In genomic region chr19:44813331-44814131, GRCh38 we compare ENCODE assay signal across 23 cellular contexts. TPM values are rescaled to one million over a fixed set of nuclear protein-coding genes. Genes with fewer than 3 reads are reported as not detected.
DNase-seq lines count a peak whose midpoint lies in the region; ATAC-seq and TF ChIP-seq lines count a peak whose summit lies in the region.
"Had no signal": no experiment of that assay in that cellular context is flagged by ENCODE, and none has a peak within 500 bp of the region (broad histone marks: within the 10 kb centered on the region; RNA-seq: fewer than 3 reads in every experiment).

No MANE protein-coding gene starts in this region.

- no peaks in the 10 kb centered on the region for H3K9me3 ChIP-seq in H9 (ENCODE audit: control insufficient read depth, low read depth, low read length)
- no peaks in the 10 kb centered on the region for H3K9me3 ChIP-seq in OCI-LY1 (ENCODE audit: low read length)
- no peaks in the 10 kb centered on the region for H3K9me3 ChIP-seq in neural progenitor cell (ENCODE audit: low read depth)
- H3K9me3 ChIP-seq in tibial nerve: no peaks in the 10 kb centered on the region
- H3K9me3 ChIP-seq in upper lobe of right lung: no peaks in the 10 kb centered on the region
- H3K9me3 ChIP-seq: sigmoid colon had no signal

- H3K27me3 Mint-ChIP-seq in H9 (ENCODE audit: low read depth): peaks cover 15% of the 10 kb centered on the region
- peaks cover 16% of the 10 kb centered on the region for H3K27me3 Mint-ChIP-seq in endothelial cell (ENCODE audit: unreplicated experiment)
- H3K27me3 Mint-ChIP-seq in neural progenitor cell (ENCODE audit: insufficient read depth, low read depth): peaks cover 13% of the 10 kb centered on the region

- no peaks in the 10 kb centered on the region; the same call in 1 of the 2 replicates for H3K27me3 ChIP-seq in H9 (ENCODE audit: insufficient read depth, low read length)
- H3K27me3 ChIP-seq in OCI-LY1 (ENCODE audit: insufficient read depth, low read length): 0 out of 2 replicates have a peak, but pooled peaks cover under 1% of the 10 kb centered on the region
- H3K27me3 ChIP-seq in neural progenitor cell: peaks cover 6% of the 10 kb centered on the region
- no peaks in the 10 kb centered on the region for H3K27me3 ChIP-seq in tibial nerve
- H3K27me3 ChIP-seq in upper lobe of right lung: no peaks in the 10 kb centered on the region
- H3K27me3 ChIP-seq: sigmoid colon had no signal

- H3K4me2 ChIP-seq in H9 (ENCODE audit: insufficient read depth, insufficient read length, low read length): no peak overlapping the region
- peak overlapping the region; percentile 27; the same call in 1 of the 2 replicates for H3K4me2 ChIP-seq in OCI-LY1 (ENCODE audit: low read length)
- H3K4me2 ChIP-seq in neural progenitor cell: no peak overlapping the region

- no peak overlapping the region for H2BK15ac ChIP-seq in H9 (ENCODE audit: low read depth, low read length)

- no peak overlapping the region for H3K56ac ChIP-seq in H9 (ENCODE audit: insufficient read length, low read depth, low read length)

- WGBS in H9 (ENCODE audit: extremely low coverage, insufficient read length, low lambda C conversion rate): no CpG with 5 or more reads among the region's 29 CpGs
- WGBS in tibial nerve, 2 donors: 77 to 81% methylated on average over 27 to 28 of the region's 29 CpGs

- H3K79me2 ChIP-seq in H9 (ENCODE audit: insufficient read depth, low read length) (no peaks in the 10 kb centered on the region), OCI-LY1 (ENCODE audit: insufficient read depth, low read length) (no peaks in the 10 kb centered on the region), neural progenitor cell (ENCODE audit: low read depth) (no peaks in the 10 kb centered on the region)

- no peak overlapping the region for H3K23ac ChIP-seq in H9 (ENCODE audit: insufficient read length, low read depth, low read length)

- no peak overlapping the region for H4K8ac ChIP-seq in H9 (replicated peaks; ENCODE audit: insufficient read length, low read depth, low read length)

- H3K36me3 Mint-ChIP-seq in H9 (ENCODE audit: insufficient read depth in 1 of 3, low read depth in 3 of 3) (peaks cover 19 to 49% (median 43%) of the 10 kb centered on the region in 3 experiments), endothelial cell (ENCODE audit: low read depth, unreplicated experiment) (peaks cover 10% of the 10 kb centered on the region), neural progenitor cell (peaks cover 2% of the 10 kb centered on the region)
- H3K36me3 Mint-ChIP-seq: natural killer cell treated with Interleukin-12 subunit alpha and Interleukin-12 subunit beta and Interleukin-15 and Interleukin-18, amount 100 ng/mL, for 72 hours had no signal

- no peak overlapping the region for H3K9ac ChIP-seq in H9 (ENCODE audit: extremely low read depth, insufficient read length, low read length)
- H3K9ac ChIP-seq in OCI-LY1 (ENCODE audit: low read length): no peak overlapping the region
- H3K9ac ChIP-seq in neural progenitor cell: no peak overlapping the region

- ATAC-seq in GM21367 (IDR thresholded peaks at IDR 0.05; ENCODE audit: unreplicated experiment) (no peak), upper lobe of right lung (no peak)
- ATAC-seq: natural killer cell treated with Interleukin-12 subunit alpha and Interleukin-12 subunit beta and Interleukin-15 and Interleukin-18, amount 100 ng/mL, for 72 hours; stimulated activated naive CD8-positive, alpha-beta T cell treated with anti-CD3 and anti-CD28 coated beads, Interleukin-15, amount 100 ng/mL, for 72 hours had no signal

- H3K79me1 ChIP-seq in H9 (ENCODE audit: insufficient read depth, low read depth, low read length, poor library complexity, severe bottlenecking): no peaks in the 10 kb centered on the region

- H3K14ac ChIP-seq in H9 (ENCODE audit: insufficient read depth, low read length): no peak overlapping the region

- TF ChIP-seq EP300 in tibial nerve (IDR thresholded peaks at IDR 0.05): no peak

- no peaks in the 10 kb centered on the region for H3K9me2 ChIP-seq in OCI-LY1 (ENCODE audit: low read depth, low read length)

- intact Hi-C loops in upper lobe of right lung (cut with DNase I): no loop called here

- no peak overlapping the region for H4K91ac ChIP-seq in H9 (ENCODE audit: insufficient read length, low read depth, low read length)

- no peaks in the 10 kb centered on the region for H3K36me3 ChIP-seq in OCI-LY1 (ENCODE audit: insufficient read depth, low read length)
- no peaks in the 10 kb centered on the region for H3K36me3 ChIP-seq in neural progenitor cell
- peaks cover 0 to 44% (median 0%) of the 10 kb centered on the region in 3 donors for H3K36me3 ChIP-seq in tibial nerve
- peaks cover 22% of the 10 kb centered on the region for H3K36me3 ChIP-seq in upper lobe of right lung
- H3K36me3 ChIP-seq: sigmoid colon had no signal

- no peak overlapping the region for H2BK5ac ChIP-seq in H9 (ENCODE audit: insufficient read length, low read length)

- no peak overlapping the region for H2AK5ac ChIP-seq in H9 (ENCODE audit: insufficient read length, low read length)

- H3K27ac ChIP-seq in H9 (ENCODE audit: insufficient read length, low read depth, low read length) (no peak overlapping the region), OCI-LY1 (ENCODE audit: low read depth, low read length, poor library complexity, severe bottlenecking) (no peak overlapping the region), neural progenitor cell (no peak overlapping the region), tibial nerve (no peak overlapping the region), upper lobe of right lung (no peak overlapping the region)
- H3K27ac ChIP-seq: sigmoid colon had no signal

- H3K4me3 ChIP-seq in OCI-LY1 (ENCODE audit: low read depth, low read length, poor library complexity, severe bottlenecking) (no peak overlapping the region), neural progenitor cell (no peak overlapping the region), tibial nerve (no peak overlapping the region), upper lobe of right lung (no peak overlapping the region)
- H3K4me3 ChIP-seq: sigmoid colon had no signal

- H3K4me3 Mint-ChIP-seq in H9 (peak overlapping the region in 1 of 2 experiments; percentile 14; a peak in 2 of 5 replicates), endothelial cell (ENCODE audit: unreplicated experiment) (peak overlapping the region; percentile 52), neural progenitor cell (peak overlapping the region; percentile 14)
- H3K4me3 Mint-ChIP-seq: activated T-cell treated with anti-CD3 and anti-CD28 coated beads, Interleukin-2, amount 50 U/mL, for 24 hours; natural killer cell treated with Interleukin-12 subunit alpha and Interleukin-12 subunit beta and Interleukin-15 and Interleukin-18, amount 100 ng/mL, for 72 hours; stimulated activated naive CD8-positive, alpha-beta T cell treated with anti-CD3 and anti-CD28 coated beads, Interleukin-15, amount 100 ng/mL, for 72 hours had no signal

- H4K20me1 ChIP-seq in H9 (ENCODE audit: control insufficient read depth, insufficient read depth, insufficient read length) (no peaks in the 10 kb centered on the region), OCI-LY1 (ENCODE audit: insufficient read depth, low read length) (no peaks in the 10 kb centered on the region), neural progenitor cell (ENCODE audit: low read depth) (no peaks in the 10 kb centered on the region)

- peak; percentile 70 for DNase-seq in H9
- DNase-seq in endothelial cell (ENCODE audit: low spot score): no peak
- DNase-seq in neural progenitor cell (ENCODE audit: low spot score): no peak
- DNase-seq in tibial nerve (ENCODE audit: low spot score in 2 of 2): no peak
- no peak for DNase-seq in upper lobe of right lung
- no peak for DNase-seq in epidermal melanocyte (ENCODE audit: insufficient read length, low spot score)
- DNase-seq: activated CD4-positive, alpha-beta T cell treated with anti-CD3 and anti-CD28 coated beads for 48 hours; activated T-cell treated with anti-CD3 and anti-CD28 coated beads, Interleukin-2, amount 50 U/mL, for 24 hours; amniotic stem cell; head of caudate nucleus; NCI-H1694; posterior cingulate gyrus; RPMI8226; sigmoid colon; stimulated activated naive CD8-positive, alpha-beta T cell treated with anti-CD3 and anti-CD28 coated beads, Interleukin-15, amount 100 ng/mL, for 72 hours; T-helper 2 cell; trophoblast cell had no signal

- no peaks in the 10 kb centered on the region for H3K4me1 ChIP-seq in H9 (ENCODE audit: insufficient read depth, low read length)
- H3K4me1 ChIP-seq in OCI-LY1 (ENCODE audit: insufficient read depth, low read length, severe bottlenecking): peaks cover 3% of the 10 kb centered on the region
- peaks cover 17% of the 10 kb centered on the region for H3K4me1 ChIP-seq in neural progenitor cell
- peaks cover 0 to 36% (median 18%) of the 10 kb centered on the region in 4 donors for H3K4me1 ChIP-seq in tibial nerve
- H3K4me1 ChIP-seq in upper lobe of right lung: peaks cover 11% of the 10 kb centered on the region

- H3K23me2 ChIP-seq in H9 (ENCODE audit: insufficient read length, low read depth, low read length, poor library complexity, severe bottlenecking): peaks cover 8% of the 10 kb centered on the region

- H3K27ac Mint-ChIP-seq in H9 (peak overlapping the region in 1 of 3 experiments; percentile 47; a peak in 1 of 7 replicates), endothelial cell (ENCODE audit: unreplicated experiment) (no peak overlapping the region), neural progenitor cell (peak overlapping the region; percentile 14)
- H3K27ac Mint-ChIP-seq: activated T-cell treated with anti-CD3 and anti-CD28 coated beads, Interleukin-2, amount 50 U/mL, for 24 hours; natural killer cell treated with Interleukin-12 subunit alpha and Interleukin-12 subunit beta and Interleukin-15 and Interleukin-18, amount 100 ng/mL, for 72 hours had no signal

- H3K4me1 Mint-ChIP-seq in H9: peaks cover 18 to 25% of the 10 kb centered on the region in 2 experiments
- H3K4me1 Mint-ChIP-seq in endothelial cell (ENCODE audit: unreplicated experiment): peaks cover under 1% of the 10 kb centered on the region
- H3K4me1 Mint-ChIP-seq in neural progenitor cell: peaks cover 32% of the 10 kb centered on the region

- no peak overlapping the region for H3T11ph ChIP-seq in H9 (ENCODE audit: low read length)

- no peak for TF ChIP-seq POLR2A in tibial nerve (IDR thresholded peaks at IDR 0.05)

- no peak overlapping the region for H2AFZ ChIP-seq in H9 (ENCODE audit: low read length)
- H2AFZ ChIP-seq in OCI-LY1 (ENCODE audit: low read length): no peak overlapping the region
- H2AFZ ChIP-seq in neural progenitor cell (replicated peaks): no peak overlapping the region

- no peaks in the 10 kb centered on the region for H3F3A ChIP-seq in OCI-LY1 (ENCODE audit: insufficient read depth, low read length)
- H3F3A ChIP-seq in neural progenitor cell (ENCODE audit: low read depth): peaks cover 10% of the 10 kb centered on the region

- no peak overlapping the region for H4K5ac ChIP-seq in H9 (ENCODE audit: insufficient read length, low read depth, low read length)

- H2BK120ac ChIP-seq in H9 (ENCODE audit: low read depth, low read length, poor library complexity, severe bottlenecking): no peak overlapping the region

- no peak overlapping the region for H2BK20ac ChIP-seq in H9 (ENCODE audit: low read depth, low read length, poor library complexity, severe bottlenecking)

- no peak overlapping the region for H3K18ac ChIP-seq in H9 (ENCODE audit: insufficient read length, low read depth, low read length)

- no peaks in the 10 kb centered on the region for H3K9me3 Mint-ChIP-seq in H9
- H3K9me3 Mint-ChIP-seq in endothelial cell (ENCODE audit: unreplicated experiment): no peaks in the 10 kb centered on the region
- H3K9me3 Mint-ChIP-seq in neural progenitor cell: no peaks in the 10 kb centered on the region
- H3K9me3 Mint-ChIP-seq: activated T-cell treated with anti-CD3 and anti-CD28 coated beads, Interleukin-2, amount 50 U/mL, for 24 hours; natural killer cell treated with Interleukin-12 subunit alpha and Interleukin-12 subunit beta and Interleukin-15 and Interleukin-18, amount 100 ng/mL, for 72 hours; stimulated activated naive CD8-positive, alpha-beta T cell treated with anti-CD3 and anti-CD28 coated beads, Interleukin-15, amount 100 ng/mL, for 72 hours had no signal

- H3K4ac ChIP-seq in H9 (ENCODE audit: low read depth, low read length): no peak overlapping the region

- no peak overlapping the region for H2BK12ac ChIP-seq in H9 (ENCODE audit: insufficient read length, low read depth, low read length)

- TF ChIP-seq CTCF in H9 (conservative IDR thresholded peaks at IDR 0.05): peak; percentile 41; the same call in 2 of the 3 replicates
- TF ChIP-seq CTCF in OCI-LY1 (IDR thresholded peaks at IDR 0.05; ENCODE audit: low read length): peak; percentile 5; the same call in 1 of the 2 replicates
- no peak for TF ChIP-seq CTCF in endothelial cell (IDR thresholded peaks at IDR 0.05; ENCODE audit: unreplicated experiment)
- TF ChIP-seq CTCF in neural progenitor cell (IDR thresholded peaks at IDR 0.05): peak; percentile 10
- TF ChIP-seq CTCF in tibial nerve (IDR thresholded peaks at IDR 0.05): no peak
- no peak for TF ChIP-seq CTCF in upper lobe of right lung (IDR thresholded peaks at IDR 0.05)

RNA-seq across cellular contexts. Expression of gene BCAM, which starts 4.6 kb away (rescaled TPM):
- 73.0 and 78.5 TPM in 2 replicates for total RNA-seq in H9 (2021)
- 6.9 TPM for total RNA-seq in endothelial cell (ENCODE audit: unreplicated experiment)
- total RNA-seq in neural progenitor cell (ENCODE audit: low replicate concordance): 7.1 and 16.9 TPM in 2 replicates
- total RNA-seq in tibial nerve: 100 to 1,000 TPM in 1 of 4 donors, 10 to 100 TPM in 3; 83.5 to 139 (median 90.9) TPM
- 280 TPM for total RNA-seq in upper lobe of right lung
- total RNA-seq: activated CD8-positive, alpha-beta memory T cell treated with anti-CD3 and anti-CD28 coated beads for 36 hours; mononuclear cell; natural killer cell treated with Interleukin-12 subunit alpha and Interleukin-12 subunit beta and Interleukin-15 and Interleukin-18, amount 100 ng/mL, for 72 hours had no signal

RNA-seq across cellular contexts. Expression of gene NECTIN2, which starts 32.6 kb away (rescaled TPM):
- total RNA-seq in H9 (2021): 175 and 176 TPM in 2 replicates
- 342 TPM for total RNA-seq in endothelial cell (ENCODE audit: unreplicated experiment)
- 54.2 and 210 TPM in 2 replicates for total RNA-seq in neural progenitor cell (ENCODE audit: low replicate concordance)
- 100 to 1,000 TPM in 1 of 4 donors, 10 to 100 TPM in 3; 63.2 to 126 (median 90.4) TPM for total RNA-seq in tibial nerve
- 108 TPM for total RNA-seq in upper lobe of right lung

RNA-seq across cellular contexts. Expression of gene CBLC, which starts 35.8 kb away (rescaled TPM):
- total RNA-seq in H9 (2021) (14.2 and 15.9 TPM in 2 replicates), endothelial cell (ENCODE audit: unreplicated experiment) (0.85 TPM), neural progenitor cell (ENCODE audit: low replicate concordance) (1.4 and 1.5 TPM in 2 replicates), tibial nerve (not detected), upper lobe of right lung (3.2 TPM)
- total RNA-seq: activated CD8-positive, alpha-beta memory T cell treated with anti-CD3 and anti-CD28 coated beads for 36 hours; Daoy; mononuclear cell; natural killer cell treated with Interleukin-12 subunit alpha and Interleukin-12 subunit beta and Interleukin-15 and Interleukin-18, amount 100 ng/mL, for 72 hours; sigmoid colon had no signal

Comparison
In these comparisons a context has a peak if more than half of its experiments do, and no peak if none do; other contexts are left out.
1. CTCF ChIP-seq: peak in H9 (single experiment), OCI-LY1 (single experiment) and neural progenitor cell (single experiment); none in endothelial cell (single experiment), tibial nerve (0 of 5) and upper lobe of right lung (single experiment).